ENCODE assay signal across 8 cellular contexts in genomic region chr1:27872059-27872801, GRCh38. TPM values are rescaled to one million over a fixed set of nuclear protein-coding genes. Genes with fewer than 3 reads are reported as not detected.
DNase-seq lines count a peak whose midpoint lies in the region; ATAC-seq and TF ChIP-seq lines count a peak whose summit lies in the region.

Gene THEMIS2 (plus strand): TSS chr1:27872544. CDS start chr1:27872572, 28 bp downstream.

- H3K4me3 ChIP-seq in CD8-positive, alpha-beta T cell (ENCODE audit: low read depth, low read length): peak within 1 kb of the TSS; percentile 83
- H3K4me3 ChIP-seq in trophoblast cell (ENCODE audit: low read depth, low read length) (peak within 1 kb of the TSS; percentile 67), tibial nerve (peak within 1 kb of the TSS; percentile 35 to 71 (median 62))

- no peak within 1 kb of the TSS for H2BK12ac ChIP-seq in trophoblast cell (ENCODE audit: low read length)

- TF ChIP-seq POLR2A in tibial nerve (IDR thresholded peaks at IDR 0.05): peak in 1 of 2 donors; percentile 48

- no peak within 1 kb of the TSS for H2BK5ac ChIP-seq in trophoblast cell (ENCODE audit: low read depth, low read length, poor library complexity)

- no peak within 1 kb of the TSS for H4K12ac ChIP-seq in trophoblast cell (ENCODE audit: low read depth, low read length)

- no peak within 1 kb of the TSS for H3K23ac ChIP-seq in trophoblast cell (ENCODE audit: low read length)

- peak within 1 kb of the TSS; percentile 72 for H3K4me2 ChIP-seq in trophoblast cell (ENCODE audit: low read length)

- H3K27ac Mint-ChIP-seq in CD8-positive, alpha-beta T cell: peak within 1 kb of the TSS; percentile 89
- peak within 1 kb of the TSS; percentile 83 to 93 for H3K27ac Mint-ChIP-seq in activated naive CD4-positive, alpha-beta T cell treated with anti-CD3 and anti-CD28 coated beads, Interleukin-2, amount 50 U/mL, for 72 hours

- intact Hi-C loops in CD8-positive, alpha-beta T cell (cut with DNase I, micrococcal nuclease): loop anchor here (1.0 to 5.0 kb wide), 5 partner anchors 17 to 215 kb away; partner anchors contain the start of genes PPP1R8 (in 2 of the 2), XKR8 (in 2 of the 2) and EYA3 (in 1 of the 2)
- intact Hi-C loops in cardiac septum (cut with DNase I): no loop called here

- CTCF ChIA-PET in CD8-positive, alpha-beta T cell (lab: Charles Lee): no interaction called here

- no peaks in the 10 kb centered on the region for H3K9me3 Mint-ChIP-seq in CD8-positive, alpha-beta T cell
- H3K9me3 Mint-ChIP-seq in activated naive CD4-positive, alpha-beta T cell treated with anti-CD3 and anti-CD28 coated beads, Interleukin-2, amount 50 U/mL, for 72 hours: no peaks in the 10 kb centered on the region

- H3K36me3 Mint-ChIP-seq in CD8-positive, alpha-beta T cell: peaks cover 21% of the 10 kb centered on the region
- H3K36me3 Mint-ChIP-seq in activated naive CD4-positive, alpha-beta T cell treated with anti-CD3 and anti-CD28 coated beads, Interleukin-2, amount 50 U/mL, for 72 hours: peaks cover 8 to 9% of the 10 kb centered on the region in 2 donors

- H2AFZ ChIP-seq in trophoblast cell (ENCODE audit: insufficient read depth, low read length, poor library complexity): peak within 1 kb of the TSS; percentile 99

- no peak within 1 kb of the TSS for H2AK5ac ChIP-seq in trophoblast cell (ENCODE audit: low read length)

- H3K4ac ChIP-seq in trophoblast cell (ENCODE audit: low read depth, low read length): no peak within 1 kb of the TSS

- H4K91ac ChIP-seq in trophoblast cell (ENCODE audit: low read depth, low read length): no peak within 1 kb of the TSS

- peak within 1 kb of the TSS; percentile 75 for H4K8ac ChIP-seq in trophoblast cell (ENCODE audit: low read depth, low read length)

- no CpG with 5 or more reads among the region's 53 CpGs for WGBS in trophoblast cell (ENCODE audit: extremely low coverage, insufficient coverage, insufficient read length)
- 11 to 36% methylated on average over 11 to 36 of the region's 53 CpGs for WGBS in tibial nerve, 2 donors

- POLR2A ChIA-PET in CD8-positive, alpha-beta T cell (lab: Charles Lee): interaction anchor here (1.0 kb wide), 1 partner anchor 87 kb away, joined by 3 read pairs; no protein-coding TSS in a partner anchor

- H3K36me3 ChIP-seq in CD8-positive, alpha-beta T cell (ENCODE audit: insufficient read depth, low read length): no peaks in the 10 kb centered on the region
- H3K36me3 ChIP-seq in trophoblast cell (ENCODE audit: control insufficient read depth in 1 of 2, insufficient read depth in 2 of 2, low read length in 2 of 2) (no peaks in the 10 kb centered on the region), tibial nerve (no peaks in the 10 kb centered on the region)

- H3K18ac ChIP-seq in trophoblast cell (ENCODE audit: low read length): peak within 1 kb of the TSS; percentile 35

- H3K4me3 Mint-ChIP-seq in CD8-positive, alpha-beta T cell: peak within 1 kb of the TSS; percentile 98

- no peak within 1 kb of the TSS for H2BK120ac ChIP-seq in trophoblast cell (ENCODE audit: insufficient read depth, low read length, poor library complexity)

- H3K9me3 ChIP-seq in CD8-positive, alpha-beta T cell (ENCODE audit: low read length): no peaks in the 10 kb centered on the region
- no peaks in the 10 kb centered on the region for H3K9me3 ChIP-seq in trophoblast cell (ENCODE audit: insufficient read depth, low read depth, low read length)
- H3K9me3 ChIP-seq in tibial nerve: no peaks in the 10 kb centered on the region

- H3K27ac ChIP-seq in CD8-positive, alpha-beta T cell (ENCODE audit: low read depth, low read length): peak within 1 kb of the TSS; percentile 61
- H3K27ac ChIP-seq in trophoblast cell (ENCODE audit: low read depth, low read length) (no peak within 1 kb of the TSS), tibial nerve (peak within 1 kb of the TSS; percentile 31 to 81 (median 80))

- no peak for TF ChIP-seq CTCF in CD8-positive, alpha-beta T cell (IDR thresholded peaks at IDR 0.05)
- TF ChIP-seq CTCF in tibial nerve (IDR thresholded peaks at IDR 0.05): no peak

- peak within 1 kb of the TSS; percentile 64 for H3K14ac ChIP-seq in trophoblast cell (ENCODE audit: low read length)

- no peaks in the 10 kb centered on the region for H3K27me3 Mint-ChIP-seq in CD8-positive, alpha-beta T cell (ENCODE audit: low read depth)

- H3K79me2 ChIP-seq in trophoblast cell (ENCODE audit: control insufficient read depth, insufficient read depth, low read length, poor library complexity): no peaks in the 10 kb centered on the region

- TF ChIP-seq EP300 in tibial nerve (IDR thresholded peaks at IDR 0.05): peak in 1 of 2 donors; percentile 34

- peak; percentile 58 to 84 (median 80) for DNase-seq in CD8-positive, alpha-beta T cell
- DNase-seq in SKM-1 treated with dmso at 0.1 percent for 144 hours (lab: John Stamatoyannopoulos, UW; ENCODE audit: unreplicated experiment) (peak; percentile 22), cardiac septum (ENCODE audit: low spot score) (peak; percentile 93), trophoblast cell (peak in 1 of 2 donors; percentile 43), tibial nerve (ENCODE audit: low spot score in 2 of 2) (no peak)
- peak; percentile 76 to 78 for DNase-seq in activated naive CD4-positive, alpha-beta T cell treated with anti-CD3 and anti-CD28 coated beads, Interleukin-2, amount 50 U/mL, for 72 hours (ENCODE audit: low spot score in 2 of 2)

- peak; percentile 83 for ATAC-seq in CD8-positive, alpha-beta T cell
- ATAC-seq in HG02759 (IDR thresholded peaks at IDR 0.05; ENCODE audit: unreplicated experiment) (peak; percentile 39), GM18873 (IDR thresholded peaks at IDR 0.05; ENCODE audit: low FRiP score, unreplicated experiment) (no peak)
- peak; percentile 65 to 90 for ATAC-seq in activated naive CD4-positive, alpha-beta T cell treated with anti-CD3 and anti-CD28 coated beads, Interleukin-2, amount 50 U/mL, for 72 hours

- H3K4me1 Mint-ChIP-seq in CD8-positive, alpha-beta T cell (ENCODE audit: low read depth): peaks cover 49% of the 10 kb centered on the region

- H3K79me1 ChIP-seq in trophoblast cell (ENCODE audit: low read length): no peaks in the 10 kb centered on the region

- no peak within 1 kb of the TSS for H3K9ac ChIP-seq in trophoblast cell (ENCODE audit: low read length)

- no peaks in the 10 kb centered on the region for H3K27me3 ChIP-seq in CD8-positive, alpha-beta T cell (ENCODE audit: insufficient read depth, low read length)
- no peaks in the 10 kb centered on the region for H3K27me3 ChIP-seq in trophoblast cell (ENCODE audit: insufficient read depth, low read length)
- H3K27me3 ChIP-seq in tibial nerve: peaks cover 0 to 12% of the 10 kb centered on the region in 2 donors

- peaks cover 46% of the 10 kb centered on the region for H3K4me1 ChIP-seq in CD8-positive, alpha-beta T cell (ENCODE audit: insufficient read depth, low read length)
- peaks cover 5 to 10% of the 10 kb centered on the region in 2 experiments for H3K4me1 ChIP-seq in trophoblast cell (ENCODE audit: control insufficient read depth in 1 of 2, insufficient read depth in 2 of 2, low read length in 2 of 2)
- peaks cover 0 to 20% (median 9%) of the 10 kb centered on the region in 4 donors for H3K4me1 ChIP-seq in tibial nerve

RNA-seq across cellular contexts. Expression of gene THEMIS2, which starts in this region (rescaled TPM):
- total RNA-seq in CD8-positive, alpha-beta T cell: 10 to 100 TPM; 13.4 to 15.2 TPM
- total RNA-seq in activated naive CD4-positive, alpha-beta T cell treated with anti-CD3 and anti-CD28 coated beads, Interleukin-2, amount 50 U/mL, for 72 hours: 10 to 100 TPM; 27.3 to 34.6 TPM
- total RNA-seq in cardiac septum (3.6 TPM), tibial nerve (10 to 100 TPM; 13.2 to 50.7 (median 23.7) TPM)
- 0.62 and 0.77 TPM in 2 replicates for polyA plus RNA-seq in trophoblast cell (2013)

Comparison
In these comparisons a context has a peak if more than half of its experiments do, and no peak if none do; other contexts are left out.
1. DNase-seq: peak in CD8-positive, alpha-beta T cell (7 of 7), SKM-1 treated with dmso at 0.1 percent for 144 hours (single experiment), activated naive CD4-positive, alpha-beta T cell treated with anti-CD3 and anti-CD28 coated beads, Interleukin-2, amount 50 U/mL, for 72 hours (2 of 2) and cardiac septum (single experiment); none in tibial nerve (0 of 2).
2. Peak in every context shown above with its lines, with median percentiles within 50 percentile points of each other: H3K4me3 ChIP-seq.